8 cellular contexts compared by ENCODE assay signal in the genomic region with DNA sequence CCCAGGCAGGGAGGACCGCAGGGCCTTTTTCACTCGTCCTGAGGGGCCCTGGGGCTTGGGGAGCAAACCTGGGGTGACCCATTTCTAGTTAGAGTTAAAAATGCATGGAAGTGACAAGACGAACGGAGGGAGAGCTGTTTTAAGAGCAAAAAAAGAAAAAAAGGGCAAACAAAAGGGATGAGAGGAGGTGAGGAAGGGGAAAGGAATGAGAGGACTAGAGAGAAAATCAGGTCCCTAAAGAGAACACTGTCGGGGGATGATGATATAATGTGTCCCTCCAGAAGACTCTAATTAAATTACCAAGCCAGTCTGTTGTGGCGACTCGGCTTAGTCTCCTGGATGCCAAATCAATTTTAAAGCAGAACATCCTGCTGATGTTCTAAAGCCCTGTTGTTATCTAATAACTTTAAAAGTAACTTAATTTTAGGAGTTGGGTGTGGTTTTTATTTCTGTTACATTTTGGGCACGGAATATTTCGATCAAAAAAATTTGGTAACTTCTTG. TPM values are rescaled to one million over a fixed set of nuclear protein-coding genes. Genes with fewer than 3 reads are reported as not detected.
DNase-seq lines count a peak whose midpoint lies in the region; ATAC-seq and TF ChIP-seq lines count a peak whose summit lies in the region.

No MANE protein-coding gene starts in this region.

- H3K4me1 Mint-ChIP-seq in activated naive CD8-positive, alpha-beta T cell treated with anti-CD3 and anti-CD28 coated beads, Interleukin-2, amount 50 U/mL, for 24 hours: peaks cover 44% of the 10 kb centered on the region

- H3K4me3 ChIP-seq in left ventricle myocardium inferior (peak overlapping the region; percentile 88), lower leg skin (ENCODE audit: low read depth, poor library complexity, severe bottlenecking) (peak overlapping the region; percentile 64), upper lobe of right lung (peak overlapping the region; percentile 68)

- H3K27me3 ChIP-seq in left ventricle myocardium inferior (ENCODE audit: low read depth): no peaks in the 10 kb centered on the region
- H3K27me3 ChIP-seq in upper lobe of right lung: no peaks in the 10 kb centered on the region

- H3K4me3 Mint-ChIP-seq in activated naive CD8-positive, alpha-beta T cell treated with anti-CD3 and anti-CD28 coated beads, Interleukin-2, amount 50 U/mL, for 24 hours: peak overlapping the region; percentile 92

- H3K27ac ChIP-seq in left ventricle myocardium inferior (replicated peaks) (peak overlapping the region; percentile 94), upper lobe of right lung (peak overlapping the region; percentile 85)

- H3K9me3 ChIP-seq in left ventricle myocardium inferior (replicated peaks) (no peaks in the 10 kb centered on the region), upper lobe of right lung (no peaks in the 10 kb centered on the region)

- H3K4me1 ChIP-seq in left ventricle myocardium inferior (peaks cover 56% of the 10 kb centered on the region), upper lobe of right lung (peaks cover 32% of the 10 kb centered on the region)

- no peaks in the 10 kb centered on the region for H3K27me3 Mint-ChIP-seq in activated naive CD8-positive, alpha-beta T cell treated with anti-CD3 and anti-CD28 coated beads, Interleukin-2, amount 50 U/mL, for 24 hours

- peak overlapping the region; percentile 35 for H3K27ac Mint-ChIP-seq in activated naive CD8-positive, alpha-beta T cell treated with anti-CD3 and anti-CD28 coated beads, Interleukin-2, amount 50 U/mL, for 24 hours

- ATAC-seq in activated naive CD8-positive, alpha-beta T cell treated with anti-CD3 and anti-CD28 coated beads, Interleukin-2, amount 50 U/mL, for 24 hours: no peak
- no peak for ATAC-seq in upper lobe of right lung
- no peak for ATAC-seq in GM19395 (IDR thresholded peaks at IDR 0.05; ENCODE audit: unreplicated experiment)

- no peak for DNase-seq in left ventricle myocardium inferior
- no peak for DNase-seq in cardiac septum (ENCODE audit: low spot score)
- no peak for DNase-seq in activated naive CD8-positive, alpha-beta T cell treated with anti-CD3 and anti-CD28 coated beads, Interleukin-2, amount 50 U/mL, for 24 hours
- DNase-seq in lower leg skin (ENCODE audit: low spot score in 2 of 2): no peak
- DNase-seq in upper lobe of right lung: no peak
- DNase-seq in Kasumi-1 (lab: John Stamatoyannopoulos, UW): no peak
- no peak for DNase-seq in hepatic stellate cell (ENCODE audit: low spot score)

- H3K36me3 ChIP-seq in left ventricle myocardium inferior: no peaks in the 10 kb centered on the region
- no peaks in the 10 kb centered on the region for H3K36me3 ChIP-seq in upper lobe of right lung

- no peak for TF ChIP-seq POLR2A in lower leg skin (IDR thresholded peaks at IDR 0.05)

- H3K9me3 Mint-ChIP-seq in activated naive CD8-positive, alpha-beta T cell treated with anti-CD3 and anti-CD28 coated beads, Interleukin-2, amount 50 U/mL, for 24 hours: no peaks in the 10 kb centered on the region

- peaks cover 1% of the 10 kb centered on the region for H3K36me3 Mint-ChIP-seq in activated naive CD8-positive, alpha-beta T cell treated with anti-CD3 and anti-CD28 coated beads, Interleukin-2, amount 50 U/mL, for 24 hours (ENCODE audit: low read depth)

- no peak for TF ChIP-seq CTCF in left ventricle myocardium inferior (IDR thresholded peaks at IDR 0.05; ENCODE audit: borderline replicate concordance)
- TF ChIP-seq CTCF in lower leg skin (IDR thresholded peaks at IDR 0.05): no peak
- no peak for TF ChIP-seq CTCF in upper lobe of right lung (IDR thresholded peaks at IDR 0.05)

- WGBS in lower leg skin, 2 donors: 3 to 4% methylated on average over 9 of the region's 9 CpGs

- intact Hi-C loops in left ventricle myocardium inferior (cut with micrococcal nuclease) (loop anchor here (10.0 kb wide), 1 partner anchor 48 kb away; no protein-coding TSS in a partner anchor), cardiac septum (cut with DNase I) (loop anchor here (1.0 to 5.0 kb wide), 4 partner anchors 14 to 510 kb away; a partner anchor contains a TSS), lower leg skin (cut with DNase I; ENCODE audit: low total_unique reads) (no loop called here), upper lobe of right lung (cut with DNase I) (no loop called here)

RNA-seq across cellular contexts. Expression of a gene that starts 1.1 kb away (rescaled TPM):
- total RNA-seq in left ventricle myocardium inferior (46.2 TPM), cardiac septum (49.0 TPM), lower leg skin (10 to 100 TPM; 36.3 to 41.1 (median 38.9) TPM), upper lobe of right lung (85.0 TPM)

Comparison
In these comparisons a context has a peak if more than half of its experiments do, and no peak if none do; other contexts are left out.
1. intact Hi-C loops: an anchor here in left ventricle myocardium inferior (10.0 kb wide) and cardiac septum (1.0 to 5.0 kb wide); none called in lower leg skin and upper lobe of right lung.